28 cellular contexts compared by ENCODE assay signal in the genomic region with DNA sequence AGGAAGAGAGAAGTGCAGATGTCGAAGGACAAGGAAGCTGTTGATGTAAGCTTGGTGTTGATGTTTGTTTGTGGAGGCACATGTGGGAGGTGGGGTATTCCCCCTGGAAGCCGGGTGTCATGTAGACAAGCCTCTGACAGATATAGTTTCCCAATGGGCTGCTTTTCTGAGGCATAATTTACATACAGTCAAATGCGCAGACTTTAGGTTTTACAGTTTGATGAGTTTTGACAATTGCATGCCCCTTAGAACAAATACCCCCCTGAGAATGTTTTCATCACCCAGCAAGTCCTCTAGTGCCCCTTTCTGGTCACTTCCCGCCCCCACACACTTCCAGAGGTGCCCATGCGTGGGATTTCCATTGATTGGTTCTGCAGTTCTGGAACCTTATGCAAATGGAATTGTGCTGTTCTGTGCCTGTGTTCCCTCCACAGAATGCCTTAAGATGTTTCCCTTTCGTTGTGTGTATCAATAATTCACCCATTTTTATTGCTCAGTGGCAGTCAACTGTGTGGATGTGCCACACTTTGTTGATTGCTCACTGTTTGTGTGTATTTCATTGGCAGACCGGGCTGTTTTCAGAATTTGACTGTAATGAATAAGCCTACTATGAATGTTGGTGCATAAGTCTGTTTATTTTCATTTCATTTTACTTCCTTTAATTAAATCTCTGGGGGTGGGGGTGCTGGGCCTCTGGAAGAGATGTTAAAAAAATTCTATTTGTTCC. TPM values are rescaled to one million over a fixed set of nuclear protein-coding genes. Genes with fewer than 3 reads are reported as not detected.
A peak's percentile ranks its signal among the peaks of the same experiment; 100 is the strongest.
DNase-seq lines count a peak whose midpoint lies in the region; ATAC-seq and TF ChIP-seq lines count a peak whose summit lies in the region.
"Had no signal": no experiment of that assay in that cellular context is flagged by ENCODE, and none has a peak within 500 bp of the region (broad histone marks: within the 10 kb centered on the region; RNA-seq: fewer than 3 reads in every experiment).

No MANE protein-coding gene starts in this region.

- peak overlapping the region; percentile 6 for H3K9ac ChIP-seq in neural cell (ENCODE audit: low read length)

- CTCF ChIA-PET in activated CD4-positive, alpha-beta T cell treated with anti-CD3 and anti-CD28 coated beads for 36 hours (lab: Charles Lee): no interaction called here

- H3K4me2 ChIP-seq in neural cell (ENCODE audit: low read length): no peak overlapping the region
- H3K4me2 ChIP-seq: hepatocyte had no signal

- intact Hi-C loops in activated CD4-positive, alpha-beta T cell treated with anti-CD3 and anti-CD28 coated beads for 36 hours (cut with DNase I, micrococcal nuclease): no loop called here

- no peak overlapping the region for H3K27ac Mint-ChIP-seq in activated CD4-positive, alpha-beta T cell treated with anti-CD3 and anti-CD28 coated beads for 36 hours
- H3K27ac Mint-ChIP-seq: activated naive CD4-positive, alpha-beta T cell treated with anti-CD3 and anti-CD28 coated beads for 36 hours; activated T-cell treated with anti-CD3 and anti-CD28 coated beads, Interleukin-2, amount 50 U/mL, for 24 hours; immature natural killer cell; type B pancreatic cell had no signal

- H3K9me3 Mint-ChIP-seq in activated CD4-positive, alpha-beta T cell treated with anti-CD3 and anti-CD28 coated beads for 36 hours (ENCODE audit: low read depth): peaks cover 21% of the 10 kb centered on the region

- H3K79me2 ChIP-seq in neural cell (replicated peaks; ENCODE audit: insufficient read depth, low read length): no peaks in the 10 kb centered on the region

- H4K20me1 ChIP-seq in neural cell (ENCODE audit: insufficient read depth): no peaks in the 10 kb centered on the region

- no peaks in the 10 kb centered on the region for H3F3A ChIP-seq in neural cell (ENCODE audit: insufficient read depth, low read length, poor library complexity, severe bottlenecking)

- TF ChIP-seq CTCF in epithelial cell of proximal tubule (conservative IDR thresholded peaks at IDR 0.05; ENCODE audit: low read depth, low read length) (peak; percentile 30), neural cell (IDR thresholded peaks at IDR 0.05; ENCODE audit: poor library complexity, severe bottlenecking) (peak; percentile 47)

- no peaks in the 10 kb centered on the region for H3K4me1 Mint-ChIP-seq in activated CD4-positive, alpha-beta T cell treated with anti-CD3 and anti-CD28 coated beads for 36 hours
- H3K4me1 Mint-ChIP-seq: immature natural killer cell had no signal

- H3K36me3 Mint-ChIP-seq in activated CD4-positive, alpha-beta T cell treated with anti-CD3 and anti-CD28 coated beads for 36 hours (ENCODE audit: low read depth): peaks cover 1% of the 10 kb centered on the region
- H3K36me3 Mint-ChIP-seq: immature natural killer cell had no signal

- H3K27me3 ChIP-seq in neural cell (ENCODE audit: insufficient read depth, low read depth, low read length): no peaks in the 10 kb centered on the region
- H3K27me3 ChIP-seq: breast epithelium, hepatocyte, neutrophil had no signal

- H3K4me3 Mint-ChIP-seq in activated CD4-positive, alpha-beta T cell treated with anti-CD3 and anti-CD28 coated beads for 36 hours: no peak overlapping the region
- H3K4me3 Mint-ChIP-seq: activated naive CD4-positive, alpha-beta T cell treated with anti-CD3 and anti-CD28 coated beads for 36 hours; activated T-cell treated with anti-CD3 and anti-CD28 coated beads, Interleukin-2, amount 50 U/mL, for 24 hours; immature natural killer cell; type B pancreatic cell had no signal

- no peak overlapping the region for H3K4me3 ChIP-seq in epithelial cell of proximal tubule (ENCODE audit: low read depth, low read length)
- H3K4me3 ChIP-seq in neural cell (ENCODE audit: low read length): no peak overlapping the region
- H3K4me3 ChIP-seq: breast epithelium, hepatocyte, psoas muscle had no signal

- POLR2A ChIA-PET in activated CD4-positive, alpha-beta T cell treated with anti-CD3 and anti-CD28 coated beads for 36 hours (lab: Charles Lee): no interaction called here

- no peaks in the 10 kb centered on the region for H3K36me3 ChIP-seq in neural cell (ENCODE audit: insufficient read depth, low read length)
- H3K36me3 ChIP-seq: breast epithelium, neutrophil had no signal

- H2AFZ ChIP-seq in neural cell (ENCODE audit: low read depth, low read length): no peak overlapping the region
- H2AFZ ChIP-seq: hepatocyte had no signal

- no peak for TF ChIP-seq EP300 in neural cell (conservative IDR thresholded peaks at IDR 0.05; ENCODE audit: poor library complexity, severe bottlenecking)

- peak; percentile 57 for TF ChIP-seq RAD21 in neural cell (conservative IDR thresholded peaks at IDR 0.05)

- H3K27me3 Mint-ChIP-seq in activated CD4-positive, alpha-beta T cell treated with anti-CD3 and anti-CD28 coated beads for 36 hours: peaks cover 9% of the 10 kb centered on the region
- H3K27me3 Mint-ChIP-seq: type B pancreatic cell had no signal

- peaks cover 6% of the 10 kb centered on the region for H3K9me3 ChIP-seq in neural cell (ENCODE audit: low read length)
- H3K9me3 ChIP-seq: neutrophil, psoas muscle had no signal

- H3K27ac ChIP-seq in neural cell (ENCODE audit: low read length): peak overlapping the region; percentile 38
- H3K27ac ChIP-seq: breast epithelium, C4-2B, hepatocyte, neutrophil, psoas muscle had no signal

- peak; percentile 91 for DNase-seq in epithelial cell of proximal tubule (ENCODE audit: low read depth)
- no peak for DNase-seq in activated CD4-positive, alpha-beta T cell treated with anti-CD3 and anti-CD28 coated beads for 36 hours
- DNase-seq in GDM1 (lab: John Stamatoyannopoulos, UW): no peak
- no peak for DNase-seq in activated naive CD4-positive, alpha-beta T cell (lab: John Stamatoyannopoulos, UW)
- DNase-seq in activated CD4-positive, alpha-beta T cell treated with anti-CD3 and anti-CD28 coated beads, Interleukin-2, amount 50 U/mL, for 4 hours: no peak
- DNase-seq: activated CD8-positive, alpha-beta memory T cell treated with anti-CD3 and anti-CD28 coated beads for 24 hours; activated naive CD4-positive, alpha-beta T cell treated with anti-CD3 and anti-CD28 coated beads for 36 hours; activated T-cell treated with anti-CD3 and anti-CD28 coated beads, Interleukin-2, amount 50 U/mL, for 24 hours; amniotic stem cell; effector CD8-positive, alpha-beta T cell; foreskin melanocyte; immature natural killer cell; MM.1S; NCI-H1436; NCI-H510A treated with DMSO at 0.1 percent for 48 hours; psoas muscle; SIG-M5; T-helper 1 cell had no signal

- ATAC-seq in GM18868 (IDR thresholded peaks at IDR 0.05; ENCODE audit: unreplicated experiment) (peak; percentile 77), HG03280 (IDR thresholded peaks at IDR 0.05; ENCODE audit: unreplicated experiment) (peak; percentile 73)
- no peak for ATAC-seq in activated CD4-positive, alpha-beta T cell treated with anti-CD3 and anti-CD28 coated beads for 36 hours
- ATAC-seq: esophagus mucosa, Panc1, psoas muscle had no signal

- H3K9me2 ChIP-seq in neural cell (ENCODE audit: insufficient read depth, low read length): no peaks in the 10 kb centered on the region

TF ChIP-seq in neural cell, 6 proteins besides CTCF, POLR2A, EP300 and RAD21:
- no peak for TF ChIP-seq POLR2AphosphoS5 (IDR thresholded peaks at IDR 0.05)
- TF ChIP-seq SMC3 (conservative IDR thresholded peaks at IDR 0.05; ENCODE audit: poor library complexity): peak; percentile 56
- no peak for TF ChIP-seq REST (IDR thresholded peaks at IDR 0.05; ENCODE audit: borderline replicate concordance)
- no peak for TF ChIP-seq TAF1 (IDR thresholded peaks at IDR 0.05; ENCODE audit: low read depth)
- TF ChIP-seq MXI1 (conservative IDR thresholded peaks at IDR 0.05; ENCODE audit: poor library complexity, severe bottlenecking): no peak
- TF ChIP-seq EZH2 (IDR thresholded peaks at IDR 0.05; ENCODE audit: borderline replicate concordance, insufficient read depth, low read length, poor library complexity, severe bottlenecking): no peak
TF ChIP-seq in neural cell: peak in this region for 1.

RNA-seq across cellular contexts. Expression of gene EVC, which starts 8.5 kb away (rescaled TPM):
- total RNA-seq in epithelial cell of proximal tubule: 9.7 and 13.5 TPM in 2 replicates
- polyA plus RNA-seq in neural cell: 0.48 and 0.62 TPM in 2 replicates
- polyA minus RNA-seq in neural cell: 1.5 and 2.9 TPM in 2 replicates
- total RNA-seq in activated CD4-positive, alpha-beta T cell treated with anti-CD3 and anti-CD28 coated beads for 36 hours: 1 to 10 TPM in 1 of 2 experiments, under 1 TPM in 1; 0.71 to 1.5 TPM
- polyA plus RNA-seq: immature natural killer cell had no signal

RNA-seq across cellular contexts. Expression of gene EVC2, which starts 11.1 kb away (rescaled TPM):
- total RNA-seq in epithelial cell of proximal tubule: 4.8 and 9.3 TPM in 2 replicates
- 0.27 and 0.36 TPM in 2 replicates for polyA plus RNA-seq in neural cell
- polyA minus RNA-seq in neural cell: 0.35 TPM in 1 of 2 replicates, not detected in the other
- total RNA-seq in activated CD4-positive, alpha-beta T cell treated with anti-CD3 and anti-CD28 coated beads for 36 hours: under 1 TPM; 0.48 to 0.65 TPM
- total RNA-seq: activated naive CD4-positive, alpha-beta T cell treated with anti-CD3 and anti-CD28 coated beads for 36 hours had no signal
- polyA plus RNA-seq: immature natural killer cell had no signal
